ENCODE assay signal across 29 cellular contexts in the genomic region with DNA sequence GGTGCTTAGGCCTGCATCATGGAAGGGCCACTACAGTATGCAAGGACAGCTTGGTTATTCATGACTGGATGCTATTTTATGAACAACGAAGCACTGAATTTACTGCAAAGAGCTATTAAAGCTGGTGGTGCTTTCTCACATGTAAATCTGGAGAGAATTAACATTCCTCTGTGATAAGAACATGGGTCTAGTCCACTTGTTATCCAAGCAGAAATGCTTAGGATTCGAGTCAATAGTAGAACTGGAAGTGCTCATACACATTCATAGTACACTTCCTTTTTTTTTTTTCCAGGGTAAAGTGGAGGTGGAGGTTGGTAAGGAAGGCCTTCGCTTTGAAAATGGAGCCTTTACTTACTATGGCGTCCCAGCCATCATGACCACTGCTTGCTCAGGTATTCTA. TPM values are rescaled to one million over a fixed set of nuclear protein-coding genes. Genes with fewer than 3 reads are reported as not detected.
A peak's percentile ranks its signal among the peaks of the same experiment; 100 is the strongest.
DNase-seq lines count a peak whose midpoint lies in the region; ATAC-seq and TF ChIP-seq lines count a peak whose summit lies in the region.
"Had no signal": no experiment of that assay in that cellular context is flagged by ENCODE, and none has a peak within 500 bp of the region (broad histone marks: within the 10 kb centered on the region; RNA-seq: fewer than 3 reads in every experiment).

No MANE protein-coding gene starts in this region.

- H3K14ac ChIP-seq in IMR-90 (replicated peaks; ENCODE audit: low read depth, low read length) = no peak overlapping the region

- H3K4me3 ChIP-seq in AG10803 (ENCODE audit: low read length) = no peak overlapping the region
- no peak overlapping the region for H3K4me3 ChIP-seq in IMR-90 (ENCODE audit: insufficient read depth, low read depth, low read length)
- H3K4me3 ChIP-seq in retinal pigment epithelial cell (ENCODE audit: low read length) = no peak overlapping the region
- no peak overlapping the region for H3K4me3 ChIP-seq in A673 (ENCODE audit: low read depth, low read length, poor library complexity, severe bottlenecking)
- H3K4me3 ChIP-seq in colonic mucosa = no peak overlapping the region
- H3K4me3 ChIP-seq: dorsolateral prefrontal cortex, left ventricle myocardium inferior, uterus had no signal

- TF ChIP-seq RAD21 in IMR-90 (IDR thresholded peaks at IDR 0.05; ENCODE audit: low read length) = no peak

- H4K91ac ChIP-seq in IMR-90 (ENCODE audit: insufficient read depth, low read depth, low read length) = no peak overlapping the region

- H3K9me3 ChIP-seq in IMR-90 (ENCODE audit: control insufficient read depth, insufficient read depth, low read length) = no peaks in the 10 kb centered on the region
- no peaks in the 10 kb centered on the region for H3K9me3 ChIP-seq in A673 (ENCODE audit: low read depth, low read length, poor library complexity, severe bottlenecking)
- no peaks in the 10 kb centered on the region for H3K9me3 ChIP-seq in colonic mucosa
- H3K9me3 ChIP-seq: left ventricle myocardium inferior, uterus had no signal

- intact Hi-C loops in IMR-90 (cut with micrococcal nuclease) (no loop called here), A673 (cut with micrococcal nuclease; ENCODE audit: unreplicated experiment) (loop anchor here (10.0 kb wide), 1 partner anchor 899 kb away; no protein-coding TSS in a partner anchor), colonic mucosa (cut with DNase I) (no loop called here)

- no peak overlapping the region for H3K4ac ChIP-seq in IMR-90 (ENCODE audit: low read depth, low read length)

- POLR2A ChIA-PET in IMR-90 (lab: Charles Lee; ENCODE audit: unreplicated experiment) (no interaction called here), A673 (lab: Charles Lee; ENCODE audit: low non-redundant PET) (no interaction called here)

- no peak overlapping the region for H2AK5ac ChIP-seq in IMR-90 (ENCODE audit: low read depth, low read length)

- H2AFZ ChIP-seq in IMR-90 (replicated peaks; ENCODE audit: low read length, poor library complexity) = no peak overlapping the region
- H2AFZ ChIP-seq: parathyroid adenoma had no signal

- TF ChIP-seq CTCF in AG10803 (conservative IDR thresholded peaks at IDR 0.05; ENCODE audit: low read length) (no peak), IMR-90 (conservative IDR thresholded peaks at IDR 0.05; ENCODE audit: low read depth, low read length) (no peak), retinal pigment epithelial cell (conservative IDR thresholded peaks at IDR 0.05; ENCODE audit: low read depth, low read length) (no peak), A673 (conservative IDR thresholded peaks at IDR 0.05; ENCODE audit: low read depth, low read length) (no peak), colonic mucosa (IDR thresholded peaks at IDR 0.05) (no peak)

- H3K4me2 ChIP-seq in IMR-90 (ENCODE audit: low read depth, low read length) = no peak overlapping the region

- H4K5ac ChIP-seq in IMR-90 (ENCODE audit: low read depth, low read length) = no peak overlapping the region

- no peak overlapping the region for H2AK9ac ChIP-seq in IMR-90 (replicated peaks; ENCODE audit: low read depth, low read length, poor library complexity)

- H3K79me1 ChIP-seq in IMR-90 (ENCODE audit: low read depth in 1 of 2, low read length in 2 of 2) = no peaks in the 10 kb centered on the region

- DNase-seq in AG10803 (ENCODE audit: low read depth) = peak; percentile 91
- DNase-seq in IMR-90 = peak; percentile 79
- peak; percentile 47 for DNase-seq in fibroblast of gingiva (ENCODE audit: low read depth)
- peak; percentile 71 for DNase-seq in retinal pigment epithelial cell (ENCODE audit: low read depth)
- no peak for DNase-seq in A673 (ENCODE audit: low spot score)
- no peak for DNase-seq in colonic mucosa
- DNase-seq: activated CD4-positive, alpha-beta T cell treated with anti-CD3 and anti-CD28 coated beads, Interleukin-2, amount 50 U/mL, for 48 hours; activated CD4-positive, CD25-positive, alpha-beta regulatory T cell treated with anti-CD3 and anti-CD28 coated beads, Interleukin-2, amount 50 U/mL, for 72 hours; activated naive CD8-positive, alpha-beta T cell treated with anti-CD3 and anti-CD28 coated beads, Interleukin-2, amount 50 U/mL, for 24 hours; activated T-cell treated with anti-CD3 and anti-CD28 coated beads, Interleukin-2, amount 50 U/mL, for 72 hours; AML-193; CD4-positive, alpha-beta memory T cell; dorsolateral prefrontal cortex; glutamatergic neuron; H9; Karpas-422; left ventricle myocardium inferior; NCI-H2029 treated with DMSO at 0.1 percent for 48 hours; NCI-H2227 treated with DMSO at 0.1 percent for 48 hours; NCI-H526 treated with DMSO at 0.1 percent for 48 hours; NK-92 treated with Interleukin-12 subunit alpha and Interleukin-12 subunit beta, amount 100 ng/mL, for 24 hours; stimulated activated CD4-positive, alpha-beta T cell treated with anti-CD3 and anti-CD28 coated beads, Interleukin-12 subunit alpha, Interleukin-12 subunit beta, amount 100 ng/mL, for 4 hours; stimulated activated CD4-positive, alpha-beta T cell treated with anti-CD3 and anti-CD28 coated beads, Interleukin-2, amount 100 ng/mL, for 48 hours; stimulated activated naive CD8-positive, alpha-beta T cell treated with anti-CD3 and anti-CD28 coated beads, Interleukin-15, amount 100 ng/mL, for 72 hours; uterus had no signal

- H3K9me1 ChIP-seq in IMR-90 (ENCODE audit: insufficient read depth, low read length) = 0 out of 2 replicates have a peak, but pooled peaks cover 8% of the 10 kb centered on the region

- H4K8ac ChIP-seq in IMR-90 (ENCODE audit: low read depth in 2 of 2, low read length in 2 of 2) = no peak overlapping the region

- H3K9ac ChIP-seq in IMR-90 (ENCODE audit: low read depth, low read length) (no peak overlapping the region), colonic mucosa (ENCODE audit: low read depth in 2 of 2, low read length in 2 of 2) (no peak overlapping the region)
- H3K9ac ChIP-seq: parathyroid adenoma had no signal

- H3K4me1 ChIP-seq in IMR-90 (ENCODE audit: control insufficient read depth, insufficient read depth, low read length) (peaks cover 6% of the 10 kb centered on the region; the same call in 1 of the 2 replicates), A673 (ENCODE audit: insufficient read depth, low read length, poor library complexity, severe bottlenecking) (no peaks in the 10 kb centered on the region), colonic mucosa (no peaks in the 10 kb centered on the region)
- H3K4me1 ChIP-seq: left ventricle myocardium inferior, uterus had no signal

- CTCF ChIA-PET in IMR-90 (lab: Yijun Ruan, JAX) (no interaction called here), A673 (lab: Charles Lee) (no interaction called here)

- ATAC-seq in IMR-90 (ENCODE audit: low read depth) (peak; percentile 46; the same call in 1 of the 2 replicates), GM19324 (IDR thresholded peaks at IDR 0.05; ENCODE audit: low FRiP score, unreplicated experiment) (no peak)
- ATAC-seq: activated naive CD8-positive, alpha-beta T cell treated with anti-CD3 and anti-CD28 coated beads, Interleukin-2, amount 50 U/mL, for 24 hours; activated T-cell treated with anti-CD3 and anti-CD28 coated beads, Interleukin-2, amount 50 U/mL, for 72 hours; sciatic nerve; stimulated activated naive CD8-positive, alpha-beta T cell treated with anti-CD3 and anti-CD28 coated beads, Interleukin-15, amount 100 ng/mL, for 72 hours had no signal

- H3K56ac ChIP-seq in IMR-90 (ENCODE audit: extremely low read depth, insufficient read depth, low read length) = no peak overlapping the region

- WGBS in IMR-90 (ENCODE audit: extremely low coverage in 2 of 2, insufficient read length in 1 of 2), 2 experiments = no CpG with 5 or more reads among the region's 4 CpGs

- no peak overlapping the region for H3K18ac ChIP-seq in IMR-90 (ENCODE audit: low read depth, low read length)

- no peaks in the 10 kb centered on the region; the same call in 1 of the 2 replicates for H3K27me3 ChIP-seq in IMR-90 (ENCODE audit: control insufficient read depth, insufficient read depth, low read length)
- peaks cover 20% of the 10 kb centered on the region for H3K27me3 ChIP-seq in A673 (replicated peaks; ENCODE audit: insufficient read depth, low read depth, low read length, poor library complexity)
- no peaks in the 10 kb centered on the region for H3K27me3 ChIP-seq in colonic mucosa
- H3K27me3 ChIP-seq: dorsolateral prefrontal cortex, uterus had no signal

- H3K23ac ChIP-seq in IMR-90 (ENCODE audit: low read depth, low read length) = no peak overlapping the region

- H2BK20ac ChIP-seq in IMR-90 (ENCODE audit: low read depth, low read length) = no peak overlapping the region

- in situ Hi-C loops in IMR-90 (cut with MboI; ENCODE audit: low sequenced_read_pairs) = no loop called here

- TF ChIP-seq POLR2A in IMR-90 (IDR thresholded peaks at IDR 0.05; ENCODE audit: low read depth, low read length) = no peak

- H3K36me3 ChIP-seq in IMR-90 (ENCODE audit: control insufficient read depth, insufficient read depth, low read length) = no peaks in the 10 kb centered on the region
- H3K36me3 ChIP-seq in A673 (ENCODE audit: insufficient read depth, low read length, poor library complexity, severe bottlenecking) = no peaks in the 10 kb centered on the region
- H3K36me3 ChIP-seq in colonic mucosa = no peaks in the 10 kb centered on the region
- H3K36me3 ChIP-seq: left ventricle myocardium inferior, uterus had no signal

- H2BK15ac ChIP-seq in IMR-90 (ENCODE audit: low read depth, low read length) = no peak overlapping the region

- no peaks in the 10 kb centered on the region for H4K20me1 ChIP-seq in IMR-90 (ENCODE audit: insufficient read depth, low read length)

- dilution Hi-C loops in IMR-90 (cut with HindIII; ENCODE audit: low sequenced_read_pairs, unreplicated experiment) = no loop called here

- H2BK5ac ChIP-seq in IMR-90 (ENCODE audit: low read depth, low read length, poor library complexity, severe bottlenecking) = peak overlapping the region; percentile 42

- BruUV-seq in IMR-90 (replicated peaks; lab: Mats Ljungman, UMichigan) = no TSS peak
- BruUV-seq in A673 (replicated peaks; lab: Mats Ljungman, UMichigan) = no TSS peak

- no peak overlapping the region for H3K27ac ChIP-seq in IMR-90 (ENCODE audit: insufficient read depth, low read length)
- no peak overlapping the region for H3K27ac ChIP-seq in A673 (ENCODE audit: low read depth, low read length, poor library complexity, severe bottlenecking)
- no peak overlapping the region for H3K27ac ChIP-seq in colonic mucosa
- H3K27ac ChIP-seq: left ventricle myocardium inferior, parathyroid adenoma, uterus had no signal

- peak overlapping the region; percentile 30; the same call in 1 of the 2 replicates for H2BK120ac ChIP-seq in IMR-90 (ENCODE audit: low read depth, low read length)

RNA-seq across cellular contexts. Expression of gene CNNM1, which starts 35.0 kb away (rescaled TPM):
- total RNA-seq in IMR-90 (2012; rRNA removed) (0.18 and 0.28 TPM in 2 replicates), A673 (2021) (0.66 and 0.73 TPM in 2 replicates), colonic mucosa (under 1 TPM; 0.27 to 0.35 TPM)
- polyA plus RNA-seq in IMR-90 (2012; rRNA removed) = 0.32 and 0.39 TPM in 2 replicates
- 0.09 and 0.22 TPM in 2 replicates for polyA plus RNA-seq in IMR-90 (2012; cell fraction: cytosol; rRNA removed)
- polyA plus RNA-seq in IMR-90 (2012; cell fraction: nucleus; rRNA removed; ENCODE audit: low replicate concordance) = 0.25 and 0.44 TPM in 2 replicates
- total RNA-seq: myocyte, sciatic nerve had no signal

Comparison
In these comparisons a context has a peak if more than half of its experiments do, and no peak if none do; other contexts are left out.
1. DNase-seq: peak in AG10803 (single experiment), IMR-90 (single experiment), fibroblast of gingiva (single experiment) and retinal pigment epithelial cell (single experiment); none in A673 (single experiment) and colonic mucosa (single experiment).